Comparison of ENCODE assay signal across 17 cellular contexts in genomic region chr1:11253226-11253625, GRCh38. TPM values are rescaled to one million over a fixed set of nuclear protein-coding genes. Genes with fewer than 3 reads are reported as not detected.
DNase-seq lines count a peak whose midpoint lies in the region; ATAC-seq and TF ChIP-seq lines count a peak whose summit lies in the region.
"Had no signal": no experiment of that assay in that cellular context is flagged by ENCODE, and none has a peak within 500 bp of the region (broad histone marks: within the 10 kb centered on the region; RNA-seq: fewer than 3 reads in every experiment).

No MANE protein-coding gene starts in this region.

- H3K36me3 ChIP-seq in HEK293 (ENCODE audit: control insufficient read depth in 2 of 2, insufficient read depth in 1 of 2, low read length in 2 of 2), result peaks cover 39 to 83% of the 10 kb centered on the region in 2 experiments
- peaks cover 61% of the 10 kb centered on the region for H3K36me3 ChIP-seq in osteoblast (ENCODE audit: insufficient read depth, low read length)

- no peaks in the 10 kb centered on the region for H3K9me3 Mint-ChIP-seq in endothelial cell (ENCODE audit: unreplicated experiment)
- H3K9me3 Mint-ChIP-seq: CD8-positive, alpha-beta T cell had no signal

- H4K20me1 ChIP-seq in osteoblast (ENCODE audit: insufficient read depth, low read length), result no peaks in the 10 kb centered on the region
- H4K20me1 ChIP-seq: BLaER1 had no signal

- no peak overlapping the region for H2AFZ ChIP-seq in osteoblast (ENCODE audit: low read length)
- H2AFZ ChIP-seq: GM23248 had no signal

- H3K27ac Mint-ChIP-seq in endothelial cell (ENCODE audit: unreplicated experiment), result no peak overlapping the region
- H3K27ac Mint-ChIP-seq: CD8-positive, alpha-beta T cell had no signal

- H3K27ac ChIP-seq in HEK293 (ENCODE audit: extremely low read depth, low read depth, low read length) (no peak overlapping the region), osteoblast (ENCODE audit: low read depth, low read length) (no peak overlapping the region)
- H3K27ac ChIP-seq: BLaER1, GM23248 had no signal

- peak overlapping the region; percentile 59 for H3K4me3 Mint-ChIP-seq in endothelial cell (ENCODE audit: unreplicated experiment)
- H3K4me3 Mint-ChIP-seq: CD14-positive monocyte; CD8-positive, alpha-beta T cell had no signal

- no peaks in the 10 kb centered on the region for H3K79me2 ChIP-seq in osteoblast (ENCODE audit: insufficient read depth, low read length)

- POLR2A ChIA-PET in HEK293 (lab: Yijun Ruan, JAX), result interaction anchor here (2.8 kb wide), 1 partner anchor 9 kb away, joined by 11 read pairs; the partner anchor contains the start of gene MTOR

- peaks cover 51% of the 10 kb centered on the region for H3K36me3 Mint-ChIP-seq in endothelial cell (ENCODE audit: low read depth, unreplicated experiment)

- H3K27me3 ChIP-seq in osteoblast (ENCODE audit: insufficient read depth, low read length), result no peaks in the 10 kb centered on the region
- H3K27me3 ChIP-seq: BLaER1 had no signal

- H3K9me3 ChIP-seq in HEK293 (ENCODE audit: control insufficient read depth, insufficient read depth, low read depth, low read length), result no peaks in the 10 kb centered on the region
- H3K9me3 ChIP-seq in osteoblast (ENCODE audit: low read depth, low read length), result no peaks in the 10 kb centered on the region
- H3K9me3 ChIP-seq: BLaER1, HAP-1 had no signal

- H3K4me1 Mint-ChIP-seq in endothelial cell (ENCODE audit: unreplicated experiment), result no peaks in the 10 kb centered on the region
- H3K4me1 Mint-ChIP-seq: CD14-positive monocyte had no signal

- no peak overlapping the region for H3K4me2 ChIP-seq in osteoblast (ENCODE audit: insufficient read depth, low read length)
- H3K4me2 ChIP-seq: BLaER1 had no signal

- H3K4me1 ChIP-seq in HEK293 (ENCODE audit: control insufficient read depth, insufficient read depth, low read length) (no peaks in the 10 kb centered on the region), osteoblast (ENCODE audit: insufficient read depth, low read length) (no peaks in the 10 kb centered on the region)
- H3K4me1 ChIP-seq: BLaER1, HAP-1 had no signal

- CTCF ChIA-PET in HEK293 (lab: Yijun Ruan, JAX), result interaction anchor here (0.6 to 2.8 kb wide), 2 partner anchors 11 to 73 kb away, joined by 3 to 10 read pairs; no protein-coding TSS in a partner anchor

- ATAC-seq in GM21576 (IDR thresholded peaks at IDR 0.05; ENCODE audit: unreplicated experiment), result no peak
- ATAC-seq: CD8-positive, alpha-beta T cell had no signal

- H3K27me3 Mint-ChIP-seq in endothelial cell (ENCODE audit: unreplicated experiment), result peaks cover 2% of the 10 kb centered on the region

- no peak overlapping the region for H3K4me3 ChIP-seq in HEK293 (ENCODE audit: low read depth, low read length)
- no peak overlapping the region for H3K4me3 ChIP-seq in osteoblast (ENCODE audit: insufficient read depth, low read length)
- H3K4me3 ChIP-seq: BLaER1, GM23248, HAP-1 had no signal

- TF ChIP-seq CTCF in HEK293 (tag by site-specific recombination; IDR thresholded peaks at IDR 0.05), result no peak
- no peak for TF ChIP-seq CTCF in endothelial cell (IDR thresholded peaks at IDR 0.05; ENCODE audit: unreplicated experiment)
- no peak for TF ChIP-seq CTCF in osteoblast (IDR thresholded peaks at IDR 0.05; ENCODE audit: extremely low read depth, low read depth, low read length)

- peak; percentile 30 for DNase-seq in activated effector memory CD4-positive, alpha-beta T cell treated with anti-CD3 and anti-CD28 coated beads, Interleukin-2, amount 50 U/mL, for 16 hours
- no peak for DNase-seq in activated effector memory CD4-positive, alpha-beta T cell treated with Interleukin-2 at 50 U/mL for 16 hours
- no peak for DNase-seq in endothelial cell (ENCODE audit: low spot score)
- DNase-seq in osteoblast (ENCODE audit: insufficient read length, low spot score, missing footprints), result peak; percentile 51
- no peak for DNase-seq in foreskin melanocyte
- DNase-seq in cerebellar nuclear complex (lab: John Stamatoyannopoulos, UW), result no peak
- DNase-seq: 8988T; Calu3; CD8-positive, alpha-beta T cell; DMS79 treated with DMSO at 0.1 percent for 48 hours; GF-D8; GM23248 had no signal

TF ChIP-seq in HEK293, 187 proteins besides CTCF, POLR2A, EP300 and RAD21:
- 0 out of 2 replicates have a peak, but pooled peaks have one; percentile 11 for TF ChIP-seq PRDM1 (tag by site-specific recombination; IDR thresholded peaks at IDR 0.05)
- no peak for TF ChIP-seq ZNF76 (tag by site-specific recombination; IDR thresholded peaks at IDR 0.05; ENCODE audit: borderline replicate concordance, low read depth)

RNA-seq across cellular contexts. Expression of gene MTOR, which starts 9.1 kb away (rescaled TPM):
- 61.9 TPM for total RNA-seq in endothelial cell (ENCODE audit: unreplicated experiment)
- 26.5 and 34.0 TPM in 2 replicates for total RNA-seq in osteoblast

RNA-seq across cellular contexts. Expression of gene UBIAD1, which starts 19.8 kb away (rescaled TPM):
- total RNA-seq in endothelial cell (ENCODE audit: unreplicated experiment) (16.5 TPM), osteoblast (10.5 and 11.8 TPM in 2 replicates)

Comparison
In these comparisons a context has a peak if more than half of its experiments do, and no peak if none do; other contexts are left out.
1. DNase-seq: peak in activated effector memory CD4-positive, alpha-beta T cell treated with anti-CD3 and anti-CD28 coated beads, Interleukin-2, amount 50 U/mL, for 16 hours (single experiment) and osteoblast (single experiment); none in activated effector memory CD4-positive, alpha-beta T cell treated with Interleukin-2 at 50 U/mL for 16 hours (single experiment), endothelial cell (single experiment), foreskin melanocyte (single experiment) and cerebellar nuclear complex (0 of 2).